ENCODE assay signal across 1 cellular context in genomic region chr13:105426454-105426853, GRCh38.
TF ChIP-seq lines count a peak whose summit lies in the region.

No MANE protein-coding gene starts in this region.

TF ChIP-seq in GM23338, 12 proteins besides CTCF, POLR2A, EP300 and RAD21 (continued from another document):
- no peak for TF ChIP-seq ETS1 (IDR thresholded peaks at IDR 0.05)
- no peak for TF ChIP-seq ZNF114 (CRISPR knock-in tag; IDR thresholded peaks at IDR 0.05)
- no peak for TF ChIP-seq ZNF462 (CRISPR knock-in tag; IDR thresholded peaks at IDR 0.05)
